ENCODE assay signal across 21 cellular contexts in genomic region chr3:115347737-115348136, GRCh38.
DNase-seq lines count a peak whose midpoint lies in the region; ATAC-seq, FAIRE-seq and TF ChIP-seq lines count a peak whose summit lies in the region.
"Had no signal": no experiment of that assay in that cellular context is flagged by ENCODE, and none has a peak within 500 bp of the region (broad histone marks: within the 10 kb centered on the region; RNA-seq: fewer than 3 reads in every experiment).

No MANE protein-coding gene starts in this region.

- H2BK15ac ChIP-seq in H1 (ENCODE audit: low read length) (no peak overlapping the region), mesendoderm (replicated peaks; ENCODE audit: low read depth) (no peak overlapping the region)

- no peak overlapping the region for H3K18ac ChIP-seq in H1 (ENCODE audit: extremely low read depth, low read length)
- no peak overlapping the region for H3K18ac ChIP-seq in mesendoderm (ENCODE audit: low read length)

- WGBS in SK-N-SH (ENCODE audit: low lambda C conversion rate), result 61% methylated on average over 2 of the region's 2 CpGs
- WGBS in H1 (ENCODE audit: extremely low coverage in 1 of 2, insufficient coverage in 1 of 2, insufficient read length in 1 of 2, insufficient replicate concordance in 2 of 2, low coverage in 1 of 2, low lambda C conversion rate in 2 of 2, missing lambda C conversion rate in 1 of 2), 2 experiments, result 58% methylated on average over 2 of the region's 2 CpGs; no CpG with 5 or more reads in 1 of the 2 experiments
- no CpG with 5 or more reads among the region's 2 CpGs for WGBS in mesendoderm (ENCODE audit: extremely low coverage, insufficient coverage, low lambda C conversion rate)
- WGBS in transverse colon (ENCODE audit: low coverage in 1 of 2), 2 donors, result 35 to 45% methylated on average over 2 of the region's 2 CpGs

- no peaks in the 10 kb centered on the region; a peak in 1 of 4 replicates for H3K4me1 ChIP-seq in SK-N-SH (ENCODE audit: control insufficient read depth in 1 of 2, insufficient read depth in 2 of 2, low read depth in 1 of 2, low read length in 1 of 2)
- H3K4me1 ChIP-seq in H1 (replicated peaks in 1 of 4; ENCODE audit: control insufficient read depth in 3 of 4, insufficient read depth in 4 of 4, low read length in 3 of 4), result peaks cover 0 to 5% (median 0%) of the 10 kb centered on the region in 4 experiments; a peak in 2 of 7 replicates
- H3K4me1 ChIP-seq in mesendoderm (ENCODE audit: control insufficient read depth, low read depth, low read length), result peaks cover 4% of the 10 kb centered on the region
- H3K4me1 ChIP-seq in transverse colon, result no peaks in the 10 kb centered on the region
- H3K4me1 ChIP-seq: HAP-1 had no signal

- H3K79me1 ChIP-seq in H1 (ENCODE audit: low read depth, low read length), result no peaks in the 10 kb centered on the region
- no peaks in the 10 kb centered on the region for H3K79me1 ChIP-seq in mesendoderm (ENCODE audit: low read length)

- no peak overlapping the region for H2AK5ac ChIP-seq in H1 (ENCODE audit: low read depth, low read length)
- no peak overlapping the region for H2AK5ac ChIP-seq in mesendoderm (ENCODE audit: low read length)

- no peaks in the 10 kb centered on the region for H3K9me2 ChIP-seq in SK-N-SH

- H3K36me3 ChIP-seq in SK-N-SH (replicated peaks in 1 of 2; ENCODE audit: control insufficient read depth in 1 of 2, insufficient read depth in 2 of 2, low read length in 1 of 2) (no peaks in the 10 kb centered on the region), H1 (ENCODE audit: control insufficient read depth in 2 of 4, insufficient read depth in 4 of 4, low read length in 3 of 4) (no peaks in the 10 kb centered on the region), mesendoderm (ENCODE audit: control insufficient read depth, insufficient read depth, low read length) (no peaks in the 10 kb centered on the region), transverse colon (no peaks in the 10 kb centered on the region)
- H3K36me3 ChIP-seq: HAP-1 had no signal

- no peaks in the 10 kb centered on the region for H3F3A ChIP-seq in SK-N-SH (replicated peaks; ENCODE audit: insufficient read depth)

- in situ Hi-C loops in transverse colon (cut with MboI; ENCODE audit: low pct_ligation_motif_present in 1 of 4, low pct_unique_long_range_greater_than_20kb in 1 of 4, low sequenced_read_pairs in 3 of 4), result no loop called here

- intact Hi-C loops in transverse colon (cut with DNase I; ENCODE audit: low total_unique reads), result no loop called here

- TF ChIP-seq CTCF in SK-N-SH (IDR thresholded peaks at IDR 0.05) (no peak), H1 (IDR thresholded peaks at IDR 0.05; ENCODE audit: control extremely low read depth in 1 of 3, insufficient read depth in 1 of 3, low read depth in 1 of 3, low read length in 3 of 3) (no peak), transverse colon (IDR thresholded peaks at IDR 0.05) (no peak), omental fat pad (IDR thresholded peaks at IDR 0.05) (no peak)

- H2BK20ac ChIP-seq in H1 (ENCODE audit: low read length), result no peak overlapping the region

- TF ChIP-seq POLR2A in H1 (IDR thresholded peaks at IDR 0.05; ENCODE audit: control extremely low read depth in 1 of 2, low read depth in 2 of 2, low read length in 2 of 2) (no peak), GM12891 (IDR thresholded peaks at IDR 0.05; ENCODE audit: low read depth, low read length) (no peak), transverse colon (IDR thresholded peaks at IDR 0.05) (no peak)

- no peak overlapping the region for H3K14ac ChIP-seq in H1 (ENCODE audit: insufficient read length)

- H2BK5ac ChIP-seq in H1 (ENCODE audit: low read depth, low read length) (no peak overlapping the region), mesendoderm (ENCODE audit: low read length) (no peak overlapping the region)

- H3K4me2 ChIP-seq in SK-N-SH (no peak overlapping the region), H1 (ENCODE audit: insufficient read depth in 1 of 2, low read depth in 2 of 2, low read length in 2 of 2) (no peak overlapping the region), mesendoderm (ENCODE audit: low read length) (no peak overlapping the region)

- H3K9ac ChIP-seq in SK-N-SH (no peak overlapping the region), H1 (replicated peaks in 1 of 4; ENCODE audit: extremely low read depth in 1 of 4, low read depth in 3 of 4, low read length in 3 of 4) (no peak overlapping the region), mesendoderm (ENCODE audit: low read length) (no peak overlapping the region)

- no peaks in the 10 kb centered on the region for H3K79me2 ChIP-seq in SK-N-SH (ENCODE audit: insufficient read depth)
- no peaks in the 10 kb centered on the region for H3K79me2 ChIP-seq in H1 (ENCODE audit: control insufficient read depth in 1 of 2, insufficient read depth in 2 of 2, low read length in 2 of 2)
- H3K79me2 ChIP-seq in mesendoderm (ENCODE audit: control insufficient read depth, insufficient read depth, low read length), result no peaks in the 10 kb centered on the region

- TF ChIP-seq EP300 in SK-N-SH (IDR thresholded peaks at IDR 0.05; ENCODE audit: borderline replicate concordance in 1 of 2, low read depth in 1 of 2, low read length in 1 of 2), result no peak
- TF ChIP-seq EP300 in H1 (IDR thresholded peaks at IDR 0.05; ENCODE audit: borderline replicate concordance in 1 of 2, low read depth in 2 of 2, low read length in 2 of 2), result no peak
- no peak for TF ChIP-seq EP300 in transverse colon (IDR thresholded peaks at IDR 0.05; ENCODE audit: low read depth)

- H3K27me3 ChIP-seq in SK-N-SH (ENCODE audit: insufficient read depth) (no peaks in the 10 kb centered on the region), H1 (replicated peaks in 1 of 4; ENCODE audit: control insufficient read depth in 3 of 4, extremely low read depth in 1 of 4, insufficient read depth in 3 of 4, low read length in 3 of 4) (peaks cover 0 to 1% (median 0%) of the 10 kb centered on the region in 4 experiments; a peak in 1 of 7 replicates), mesendoderm (ENCODE audit: insufficient read depth, low read length, poor library complexity) (no peaks in the 10 kb centered on the region), transverse colon (no peaks in the 10 kb centered on the region)

- FAIRE-seq in H1 (lab: Jason Lieb, UNC) (peak; percentile 24), GM12891 (lab: Jason Lieb, UNC) (no peak)

- CTCF ChIA-PET in SK-N-SH (lab: Yijun Ruan, JAX) (no interaction called here), H1 (lab: Charles Lee; ENCODE audit: partially characterized antibody) (interaction anchor here (0.6 kb wide), 1 partner anchor 325 kb away, joined by 3 read pairs; no protein-coding TSS in a partner anchor)

- H4K20me1 ChIP-seq in SK-N-SH (ENCODE audit: insufficient read depth), result no peaks in the 10 kb centered on the region
- no peaks in the 10 kb centered on the region for H4K20me1 ChIP-seq in H1 (replicated peaks in 1 of 2; ENCODE audit: control insufficient read depth in 1 of 2, insufficient read depth in 2 of 2, low read length in 2 of 2)

- no peak overlapping the region for H2BK120ac ChIP-seq in H1 (replicated peaks; ENCODE audit: low read depth, low read length)
- peak overlapping the region; percentile 12 for H2BK120ac ChIP-seq in mesendoderm (ENCODE audit: low read depth, low read length)

- no peaks in the 10 kb centered on the region for H3K23me2 ChIP-seq in H1 (ENCODE audit: low read depth, low read length)

- no peak for TF ChIP-seq RAD21 in SK-N-SH (IDR thresholded peaks at IDR 0.05; ENCODE audit: low read length)
- TF ChIP-seq RAD21 in H1 (IDR thresholded peaks at IDR 0.05 in 1 of 2, conservative IDR thresholded peaks at IDR 0.05 in 1 of 2; ENCODE audit: low read depth in 2 of 2, low read length in 2 of 2), result no peak

- H3K56ac ChIP-seq in H1 (replicated peaks; ENCODE audit: insufficient read length, low read depth, low read length) (no peak overlapping the region), mesendoderm (ENCODE audit: low read length) (no peak overlapping the region)

- H3K27ac ChIP-seq in SK-N-SH (ENCODE audit: low read depth in 2 of 2, low read length in 1 of 2) (no peak overlapping the region), H1 (ENCODE audit: low read depth, low read length) (no peak overlapping the region), mesendoderm (ENCODE audit: low read depth, low read length) (no peak overlapping the region), transverse colon (no peak overlapping the region)
- H3K27ac ChIP-seq: 22Rv1, HL-60, SK-N-MC had no signal

- H4K5ac ChIP-seq in H1 (ENCODE audit: insufficient read length, low read depth, low read length) (no peak overlapping the region), mesendoderm (ENCODE audit: low read length) (no peak overlapping the region)

- no peak overlapping the region for H4K91ac ChIP-seq in H1 (replicated peaks; ENCODE audit: insufficient read length, low read length)

- H2AFZ ChIP-seq in SK-N-SH (ENCODE audit: low read depth) (no peak overlapping the region; the same call in 1 of the 2 replicates), H1 (ENCODE audit: low read length) (no peak overlapping the region)

- H4K8ac ChIP-seq in H1 (ENCODE audit: extremely low read depth, insufficient read depth, low read length) (no peak overlapping the region), mesendoderm (ENCODE audit: low read depth, low read length) (no peak overlapping the region)

- POLR2A ChIA-PET in SK-N-SH (lab: Yijun Ruan, JAX) (no interaction called here), H1 (lab: Charles Lee; ENCODE audit: partially characterized antibody) (no interaction called here)

- H3K9me3 ChIP-seq in SK-N-SH (no peaks in the 10 kb centered on the region), H1 (ENCODE audit: insufficient read depth in 2 of 2, low read depth in 1 of 2, low read length in 1 of 2) (no peaks in the 10 kb centered on the region), transverse colon (no peaks in the 10 kb centered on the region)
- H3K9me3 ChIP-seq: HAP-1 had no signal

- H3K4me3 ChIP-seq in SK-N-SH (ENCODE audit: low read depth in 2 of 2, low read length in 1 of 2), result no peak overlapping the region
- no peak overlapping the region for H3K4me3 ChIP-seq in H1 (ENCODE audit: extremely low read depth in 1 of 4, insufficient read depth in 2 of 4, low read depth in 3 of 4, low read length in 4 of 4)
- no peak overlapping the region for H3K4me3 ChIP-seq in mesendoderm (ENCODE audit: low read length)
- no peak overlapping the region for H3K4me3 ChIP-seq in transverse colon
- H3K4me3 ChIP-seq: HAP-1, SK-N-MC had no signal

- no peak for DNase-seq in SK-N-SH
- no peak for DNase-seq in H1 (ENCODE audit: low read depth in 1 of 2, low spot score in 2 of 2)
- peak; percentile 65 for DNase-seq in mesendoderm
- DNase-seq in GM12891 (ENCODE audit: insufficient read length, low spot score), result no peak
- no peak for DNase-seq in transverse colon
- DNase-seq in omental fat pad (ENCODE audit: low spot score), result no peak
- DNase-seq: DMS79, MM.1S, NCI-H1092, NCI-H146, NCI-H2029 treated with DMSO at 0.1 percent for 48 hours, NCI-H2171, NCI-H446, NCI-H748 treated with DMSO at 0.1 percent for 48 hours, Right ventricle myocardium superior had no signal

- H3K4ac ChIP-seq in H1 (replicated peaks; ENCODE audit: insufficient read length, low read depth, low read length) (no peak overlapping the region), mesendoderm (ENCODE audit: low read depth, low read length) (no peak overlapping the region)

- no peak overlapping the region for H3K23ac ChIP-seq in H1 (ENCODE audit: insufficient read length)
- no peak overlapping the region for H3K23ac ChIP-seq in mesendoderm (ENCODE audit: low read length)

- ATAC-seq in SK-N-SH treated with all-trans-retinoic acid at 6 μM for 48 hours (no peak), omental fat pad (ENCODE audit: low FRiP score) (no peak), HG02973 (IDR thresholded peaks at IDR 0.05; ENCODE audit: unreplicated experiment) (no peak)

- no peak overlapping the region for H2BK12ac ChIP-seq in H1 (ENCODE audit: low read depth, low read length)
